ENCODE assay signal across 11 cellular contexts in the genomic region with DNA sequence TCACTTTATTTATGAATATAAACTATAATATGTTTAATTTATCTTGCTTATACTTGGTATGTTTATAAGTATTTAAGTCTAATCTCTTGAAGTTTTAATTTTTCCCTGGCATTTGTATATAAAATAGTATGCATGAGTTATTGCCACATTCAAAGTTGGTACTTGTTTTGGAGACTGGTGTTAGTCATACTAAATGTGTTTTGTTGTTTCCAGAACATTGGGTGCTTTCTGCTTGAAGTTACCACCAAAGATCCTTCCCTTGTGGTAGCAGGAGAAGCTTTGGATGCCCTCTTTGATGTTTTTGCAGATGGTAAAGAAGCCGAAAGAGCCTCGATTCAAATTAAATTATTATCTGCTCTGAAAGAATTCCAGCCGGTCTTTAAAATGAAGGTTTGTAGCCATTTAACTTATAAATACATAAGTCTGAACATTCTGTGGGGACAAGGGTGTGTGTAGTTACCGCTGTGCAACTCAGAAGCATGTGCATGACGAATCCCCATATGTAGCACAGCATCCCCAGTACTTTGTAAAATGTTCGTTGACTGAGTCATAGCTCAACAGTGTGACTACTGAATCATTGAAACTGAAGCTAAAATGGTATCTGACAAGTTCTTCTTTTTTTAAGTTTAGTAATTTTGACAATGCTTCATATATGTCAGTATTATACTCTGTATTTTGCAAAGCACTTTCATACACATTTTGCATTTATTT. TPM values are rescaled to one million over a fixed set of nuclear protein-coding genes. Genes with fewer than 3 reads are reported as not detected.
DNase-seq lines count a peak whose midpoint lies in the region; ATAC-seq and TF ChIP-seq lines count a peak whose summit lies in the region.
"Had no signal": no experiment of that assay in that cellular context is flagged by ENCODE, and none has a peak within 500 bp of the region (broad histone marks: within the 10 kb centered on the region; RNA-seq: fewer than 3 reads in every experiment).

No MANE protein-coding gene starts in this region.

- DNase-seq in GM06990 (ENCODE audit: extremely low read depth, insufficient read length) (peak; percentile 9), GM23248 (peak; percentile 88), RWPE2 (ENCODE audit: low spot score) (no peak), hepatic stellate cell (ENCODE audit: low spot score) (peak; percentile 13), cerebellum (ENCODE audit: low spot score) (no peak), retina (no peak), esophagus squamous epithelium (lab: John Stamatoyannopoulos, UW) (no peak), SKM-1 (lab: John Stamatoyannopoulos, UW; ENCODE audit: unreplicated experiment) (no peak)
- DNase-seq: activated CD8-positive, alpha-beta memory T cell treated with anti-CD3 and anti-CD28 coated beads, Interleukin-2, amount 50 U/mL, for 4 hours; NCI-H526 had no signal

- peaks cover 15% of the 10 kb centered on the region for H3F3A ChIP-seq in GM23248 (ENCODE audit: insufficient read depth)

- intact Hi-C loops in esophagus squamous epithelium (cut with DNase I): no loop called here

- no peaks in the 10 kb centered on the region for H4K20me1 ChIP-seq in GM23248 (ENCODE audit: insufficient read depth)

- no peak overlapping the region for H2AFZ ChIP-seq in GM23248

- 60% methylated on average over 6 of the region's 6 CpGs for WGBS in GM23248 (ENCODE audit: low coverage in 1 of 2, low lambda C conversion rate in 2 of 2, missing lambda C conversion rate in 2 of 2), 2 experiments
- WGBS in esophagus squamous epithelium, 2 donors: 67 to 87% methylated on average over 6 of the region's 6 CpGs

- TF ChIP-seq POLR2A in esophagus squamous epithelium (IDR thresholded peaks at IDR 0.05): no peak

- peaks cover 10% of the 10 kb centered on the region for H3K36me3 ChIP-seq in GM06990 (ENCODE audit: control insufficient read depth, insufficient read depth, low read length)
- H3K36me3 ChIP-seq in GM23248 (ENCODE audit: low read depth): peaks cover 55% of the 10 kb centered on the region
- H3K36me3 ChIP-seq in RWPE2 (ENCODE audit: low read depth): peaks cover 82% of the 10 kb centered on the region
- peaks cover 11 to 92% (median 15%) of the 10 kb centered on the region in 3 donors for H3K36me3 ChIP-seq in esophagus squamous epithelium

- H3K79me2 ChIP-seq in GM23248 (ENCODE audit: insufficient read depth): no peaks in the 10 kb centered on the region

- H3K27me3 ChIP-seq in GM06990 (replicated peaks; ENCODE audit: control insufficient read depth, insufficient read depth, low read length): no peaks in the 10 kb centered on the region
- no peaks in the 10 kb centered on the region for H3K27me3 ChIP-seq in GM23248 (replicated peaks; ENCODE audit: insufficient read depth)
- H3K27me3 ChIP-seq in RWPE2 (ENCODE audit: insufficient read depth, poor library complexity, severe bottlenecking): no peaks in the 10 kb centered on the region
- H3K27me3 ChIP-seq in esophagus squamous epithelium: no peaks in the 10 kb centered on the region
- H3K27me3 ChIP-seq: esophagus muscularis mucosa had no signal

- H3K4me2 ChIP-seq in GM23248 (ENCODE audit: unreplicated experiment): no peak overlapping the region

- H3K9ac ChIP-seq in GM23248: peak overlapping the region; percentile 57

- peak; percentile 85 for ATAC-seq in RWPE2 (ENCODE audit: low read depth)

- H3K9me3 ChIP-seq in GM23248 (ENCODE audit: low read depth) (no peaks in the 10 kb centered on the region), RWPE2 (ENCODE audit: severe bottlenecking) (no peaks in the 10 kb centered on the region), esophagus squamous epithelium (no peaks in the 10 kb centered on the region)
- H3K9me3 ChIP-seq: esophagus muscularis mucosa had no signal

- in situ Hi-C loops in GM23248 (cut with MboI): no loop called here

- TF ChIP-seq CTCF in GM06990 (IDR thresholded peaks at IDR 0.05; ENCODE audit: insufficient read depth, low read length, poor library complexity, severe bottlenecking) (no peak), RWPE2 (IDR thresholded peaks at IDR 0.05; ENCODE audit: poor library complexity, severe bottlenecking) (no peak), esophagus squamous epithelium (IDR thresholded peaks at IDR 0.05) (no peak)

- H3K4me3 ChIP-seq in GM06990 (replicated peaks; ENCODE audit: low read depth, low read length) (no peak overlapping the region), GM23248 (no peak overlapping the region), RWPE2 (ENCODE audit: severe bottlenecking) (no peak overlapping the region), esophagus squamous epithelium (no peak overlapping the region)
- H3K4me3 ChIP-seq: esophagus muscularis mucosa had no signal

- H3K9me2 ChIP-seq in GM23248 (ENCODE audit: insufficient read depth): no peaks in the 10 kb centered on the region

- H3K4me1 ChIP-seq in GM23248 (ENCODE audit: insufficient read depth): peaks cover 22% of the 10 kb centered on the region
- peaks cover 26% of the 10 kb centered on the region for H3K4me1 ChIP-seq in RWPE2 (ENCODE audit: insufficient read depth, poor library complexity, severe bottlenecking)
- H3K4me1 ChIP-seq in esophagus squamous epithelium: peaks cover 3 to 20% (median 4%) of the 10 kb centered on the region in 3 donors
- H3K4me1 ChIP-seq: esophagus muscularis mucosa had no signal

- H3K27ac ChIP-seq in GM23248 (peak overlapping the region; percentile 91), RWPE2 (ENCODE audit: poor library complexity, severe bottlenecking) (peak overlapping the region; percentile 15), esophagus squamous epithelium (no peak overlapping the region)
- H3K27ac ChIP-seq: esophagus muscularis mucosa had no signal

RNA-seq across cellular contexts. Expression of gene HEATR3, which starts 36.4 kb away (rescaled TPM):
- total RNA-seq in GM23248 (2014; rRNA removed; shearing (Covaris generic)): 17.8 and 25.1 TPM in 2 replicates
- polyA plus RNA-seq in GM23248 (2016; fragmentation: Nextera tagmentation; extraction: Ambion mirVana): 5.6 and 5.7 TPM in 2 replicates
- total RNA-seq in cerebellum: 22.2 TPM
- 10 to 100 TPM; 13.7 to 31.2 (median 16.4) TPM for total RNA-seq in esophagus squamous epithelium

RNA-seq across cellular contexts. Expression of gene TENT4B, which starts 50.9 kb away (rescaled TPM):
- total RNA-seq in GM23248 (2014; rRNA removed; shearing (Covaris generic)): 12.6 and 16.7 TPM in 2 replicates
- 7.4 and 7.8 TPM in 2 replicates for polyA plus RNA-seq in GM23248 (2016; fragmentation: Nextera tagmentation; extraction: Ambion mirVana)
- 19.2 TPM for total RNA-seq in cerebellum
- total RNA-seq in esophagus squamous epithelium: 10 to 100 TPM in 1 of 4 donors, 1 to 10 TPM in 3; 6.3 to 11.4 (median 8.4) TPM

Comparison
In these comparisons a context has a peak if more than half of its experiments do, and no peak if none do; other contexts are left out.
1. DNase-seq: peak in GM06990 (single experiment), GM23248 (single experiment) and hepatic stellate cell (single experiment); none in RWPE2 (single experiment), cerebellum (single experiment), retina (single experiment), esophagus squamous epithelium (single experiment) and SKM-1 (single experiment).
2. H3K27ac ChIP-seq: peak in GM23248 (single experiment) and RWPE2 (single experiment); none in esophagus squamous epithelium (0 of 4).